ENCODE assay signal across 1 cellular context in the genomic region with DNA sequence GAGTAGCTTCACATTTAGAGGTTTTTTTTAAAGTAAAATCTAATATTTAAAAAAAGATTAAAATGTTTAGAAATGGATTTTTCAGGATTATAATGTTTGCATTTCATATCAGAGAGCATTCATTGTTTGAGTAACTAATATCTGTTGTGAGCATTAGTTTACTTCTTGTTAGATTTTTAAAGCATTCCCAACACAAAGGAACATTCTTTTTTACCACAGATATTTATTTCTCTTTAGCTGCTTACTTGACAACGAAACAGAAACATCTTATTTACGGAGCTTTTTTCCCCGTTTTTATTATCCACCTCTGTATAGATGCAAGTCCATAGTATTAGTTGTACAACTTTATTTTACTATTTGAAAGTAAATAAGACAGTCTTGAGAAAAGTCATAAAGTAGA.
TF ChIP-seq lines count a peak whose summit lies in the region.

No MANE protein-coding gene starts in this region.

TF ChIP-seq in SK-N-SH, 30 proteins besides CTCF, POLR2A, EP300 and RAD21:
- TF ChIP-seq IRF3 (IDR thresholded peaks at IDR 0.05; ENCODE audit: low read depth, low read length) (no peak), MEF2A (IDR thresholded peaks at IDR 0.05; ENCODE audit: borderline replicate concordance, low read depth) (no peak), PBX3 (IDR thresholded peaks at IDR 0.05) (no peak), GATA2 (CRISPR knock-in tag; IDR thresholded peaks at IDR 0.05) (no peak), ZBTB33 (IDR thresholded peaks at IDR 0.05; ENCODE audit: borderline replicate concordance, low read depth) (no peak), SMC3 (IDR thresholded peaks at IDR 0.05; ENCODE audit: low read depth, low read length) (no peak), EZH2phosphoT487 (IDR thresholded peaks at IDR 0.05; ENCODE audit: borderline replicate concordance, low read depth) (no peak), GABPA (IDR thresholded peaks at IDR 0.05; ENCODE audit: low read depth) (no peak), CHD2 (IDR thresholded peaks at IDR 0.05; ENCODE audit: low read length, partially characterized antibody) (no peak), REST (IDR thresholded peaks at IDR 0.05; ENCODE audit: low read depth, low read length) (no peak), NFIC (IDR thresholded peaks at IDR 0.05; ENCODE audit: borderline replicate concordance) (no peak), NRF1 (IDR thresholded peaks at IDR 0.05; ENCODE audit: low read depth, low read length) (no peak), RCOR1 (IDR thresholded peaks at IDR 0.05; ENCODE audit: low read length) (no peak), YY1 (IDR thresholded peaks at IDR 0.05; ENCODE audit: low read depth) (no peak)
- TF ChIP-seq, protein P1, sequence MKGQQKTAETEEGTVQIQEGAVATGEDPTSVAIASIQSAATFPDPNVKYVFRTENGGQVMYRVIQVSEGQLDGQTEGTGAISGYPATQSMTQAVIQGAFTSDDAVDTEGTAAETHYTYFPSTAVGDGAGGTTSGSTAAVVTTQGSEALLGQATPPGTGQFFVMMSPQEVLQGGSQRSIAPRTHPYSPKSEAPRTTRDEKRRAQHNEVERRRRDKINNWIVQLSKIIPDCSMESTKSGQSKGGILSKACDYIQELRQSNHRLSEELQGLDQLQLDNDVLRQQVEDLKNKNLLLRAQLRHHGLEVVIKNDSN (IDR thresholded peaks at IDR 0.05; ENCODE audit: borderline replicate concordance, low read depth): no peak
